In the genomic region with DNA sequence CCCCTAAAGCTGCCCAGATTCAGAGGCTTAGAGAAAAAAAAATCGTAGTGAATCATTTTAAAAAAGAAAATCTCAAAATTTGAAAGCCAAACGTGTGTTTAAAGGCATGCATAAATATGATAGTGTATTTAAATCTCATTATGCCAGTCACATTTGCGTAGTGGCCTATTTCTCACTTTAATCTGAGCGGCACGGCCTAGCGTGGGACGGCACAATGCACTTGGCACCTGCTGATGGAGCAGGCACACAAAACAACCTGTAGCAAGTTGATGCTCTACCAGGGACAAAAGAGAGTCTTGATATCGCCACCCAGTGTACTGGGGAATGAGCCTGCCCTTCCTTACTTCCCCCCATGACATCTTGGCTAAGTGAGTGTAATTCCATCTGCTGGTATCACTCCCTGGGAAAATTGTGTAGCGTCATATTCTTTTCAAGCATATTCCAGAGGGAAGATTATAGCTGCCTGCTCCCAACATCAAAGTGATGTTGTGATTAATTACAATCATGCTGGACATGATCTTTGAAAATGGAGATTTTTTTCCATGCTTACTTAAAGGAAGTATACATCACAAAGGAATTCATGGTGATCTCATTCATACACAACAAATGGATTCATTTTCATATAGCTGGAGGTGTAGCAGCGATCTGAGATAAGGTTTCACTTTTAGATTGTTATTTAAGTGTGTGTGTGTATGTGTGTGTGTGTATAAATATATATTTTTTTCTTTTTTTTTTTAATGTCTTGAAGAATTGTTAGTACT, we compare ENCODE assay signal across 21 cellular contexts.
"Had no signal": no experiment of that assay in that cellular context is flagged by ENCODE, and none has a peak within 500 bp of the region (broad histone marks: within the 10 kb centered on the region; RNA-seq: fewer than 3 reads in every experiment).

No MANE protein-coding gene starts in this region.

- H3K36me3 ChIP-seq: left ventricle myocardium inferior had no signal

- H3K4me3 ChIP-seq: body of pancreas, coronary artery, left ventricle myocardium inferior had no signal

- DNase-seq: activated CD4-positive, alpha-beta T cell treated with anti-CD3 and anti-CD28 coated beads for 48 hours; activated CD4-positive, CD25-positive, alpha-beta regulatory T cell; activated CD8-positive, alpha-beta T cell treated with anti-CD3 and anti-CD28 coated beads for 36 hours; activated naive CD4-positive, alpha-beta T cell treated with Interleukin-2 at 50 U/mL for 16 hours; activated naive CD8-positive, alpha-beta T cell treated with anti-CD3 and anti-CD28 coated beads, Interleukin-2, amount 10 ng/mL, durations not matched to agents 7 days and 5 days; activated T-cell treated with anti-CD3 and anti-CD28 coated beads, Interleukin-2, amount 50 U/mL, for 1 hour; amygdala; body of pancreas; central memory CD4-positive, alpha-beta T cell; glutamatergic neuron; hypothalamus; kidney glomerular epithelial cell; left ventricle myocardium inferior; mammary epithelial cell; occipital lobe; retina; stimulated activated CD4-positive, alpha-beta T cell treated with anti-CD3 and anti-CD28 coated beads, Interleukin-12 subunit alpha, Interleukin-12 subunit beta, amount 100 ng/mL, for 4 hours; stimulated activated CD4-positive, alpha-beta T cell treated with anti-CD3 and anti-CD28 coated beads, Interleukin-1b, Interleukin-23, amount 100 ng/mL, for 48 hours; stimulated activated CD8-positive, alpha-beta memory T cell treated with anti-CD3 and anti-CD28 coated beads, Interleukin-4, amount 100 ng/mL, for 48 hours; stimulated activated naive CD4-positive, alpha-beta T cell had no signal

- H3K27ac ChIP-seq: body of pancreas, coronary artery, left ventricle myocardium inferior had no signal

- H3K4me1 ChIP-seq: body of pancreas, left ventricle myocardium inferior had no signal

- H3K9me3 ChIP-seq: body of pancreas had no signal

- ATAC-seq: activated CD8-positive, alpha-beta T cell treated with anti-CD3 and anti-CD28 coated beads for 36 hours; body of pancreas had no signal
